In the genomic region with DNA sequence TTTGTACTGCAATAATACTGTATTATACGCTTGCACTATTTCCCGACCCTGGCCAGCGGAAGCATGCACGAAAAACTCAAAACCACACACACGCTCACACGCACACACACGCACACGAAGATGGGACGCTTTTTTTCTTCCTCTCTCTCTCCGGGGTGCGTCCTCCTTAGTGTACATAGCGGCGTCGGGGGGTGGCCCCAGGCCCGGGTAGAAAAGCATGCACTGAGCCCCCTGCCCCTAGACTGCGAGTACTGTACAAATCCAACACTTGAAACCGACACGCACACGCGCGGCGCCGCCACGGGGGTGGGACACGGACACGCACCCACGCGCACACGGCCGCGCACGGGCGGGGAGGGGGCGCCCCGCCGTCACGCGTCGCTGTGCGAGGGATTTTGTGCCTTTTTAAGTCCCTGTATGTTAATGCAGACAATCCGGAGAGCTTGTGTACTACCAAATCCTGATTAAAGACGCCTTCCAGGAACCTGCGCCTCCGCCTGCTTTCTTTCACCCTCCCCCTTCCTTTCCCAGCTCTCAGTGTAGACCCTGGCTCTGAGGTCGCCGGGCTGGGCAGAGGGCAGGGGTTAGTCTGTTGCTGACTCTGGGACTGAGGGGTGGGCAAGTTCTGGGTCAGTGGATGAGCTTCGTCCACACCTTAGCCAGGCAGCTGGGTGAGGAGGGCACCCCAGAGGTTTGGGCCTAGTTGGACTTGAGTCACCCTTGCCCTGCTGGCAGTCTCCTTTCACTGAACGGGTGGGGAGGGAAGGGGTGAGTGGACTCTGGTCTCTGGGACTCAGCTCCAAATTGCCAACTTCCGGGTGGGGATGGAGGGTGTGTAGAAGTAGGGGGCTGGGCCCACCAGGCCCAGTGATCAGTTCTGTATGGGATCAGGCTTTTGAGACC, we compare ENCODE assay signal across 8 cellular contexts. TPM values are rescaled to one million over a fixed set of nuclear protein-coding genes. Genes with fewer than 3 reads are reported as not detected.
DNase-seq lines count a peak whose midpoint lies in the region; ATAC-seq lines count a peak whose summit lies in the region.
"Had no signal": no experiment of that assay in that cellular context is flagged by ENCODE, and none has a peak within 500 bp of the region (broad histone marks: within the 10 kb centered on the region; RNA-seq: fewer than 3 reads in every experiment).

No MANE protein-coding gene starts in this region.

- peak; percentile 68 for DNase-seq in activated CD8-positive, alpha-beta T cell treated with anti-CD3 and anti-CD28 coated beads, Interleukin-2, amount 10 ng/mL, durations not matched to agents 7 days and 5 days
- peak; percentile 45 for DNase-seq in stimulated activated naive B cell treated with anti-CD40 and anti-IgM and Interleukin-4, amounts not matched to agents 10 μg/mL and 1 μg/mL and 100 μg/mL, for 72 hours
- no peak for DNase-seq in superior temporal gyrus (ENCODE audit: extremely low spot score)
- no peak for DNase-seq in NCI-H1417 (lab: John Stamatoyannopoulos, UW)

- peak overlapping the region; percentile 64 for H3K4me3 Mint-ChIP-seq in activated CD8-positive, alpha-beta T cell treated with anti-CD3 and anti-CD28 coated beads, Interleukin-2, amount 10 ng/mL, durations not matched to agents 7 days and 5 days
- H3K4me3 Mint-ChIP-seq in stimulated activated naive B cell treated with anti-CD40 and anti-IgM and Interleukin-4, amounts not matched to agents 10 μg/mL and 1 μg/mL and 100 μg/mL, for 72 hours = peak overlapping the region; percentile 80 to 84

- peaks cover 70% of the 10 kb centered on the region for H3K27me3 Mint-ChIP-seq in activated CD8-positive, alpha-beta T cell treated with anti-CD3 and anti-CD28 coated beads, Interleukin-2, amount 10 ng/mL, durations not matched to agents 7 days and 5 days (ENCODE audit: low read depth)
- peaks cover 21 to 32% of the 10 kb centered on the region in 2 donors for H3K27me3 Mint-ChIP-seq in stimulated activated naive B cell treated with anti-CD40 and anti-IgM and Interleukin-4, amounts not matched to agents 10 μg/mL and 1 μg/mL and 100 μg/mL, for 72 hours

- peaks cover 18% of the 10 kb centered on the region for H3K4me1 Mint-ChIP-seq in activated CD8-positive, alpha-beta T cell treated with anti-CD3 and anti-CD28 coated beads, Interleukin-2, amount 10 ng/mL, durations not matched to agents 7 days and 5 days (ENCODE audit: low read depth)
- peaks cover 25 to 41% of the 10 kb centered on the region in 2 donors for H3K4me1 Mint-ChIP-seq in stimulated activated naive B cell treated with anti-CD40 and anti-IgM and Interleukin-4, amounts not matched to agents 10 μg/mL and 1 μg/mL and 100 μg/mL, for 72 hours

- no peak overlapping the region for H3K9ac ChIP-seq in HUES6 (ENCODE audit: low read length)

- H3K4me3 ChIP-seq in HUES6 (ENCODE audit: low read depth, low read length) (peak overlapping the region; percentile 42), iPS-11a (ENCODE audit: low read depth, low read length) (peak overlapping the region; percentile 14)

- H3K4me1 ChIP-seq in HUES6 (ENCODE audit: control insufficient read depth, insufficient read depth, low read length) = peaks cover 38% of the 10 kb centered on the region

- peak; percentile 54 for ATAC-seq in activated CD8-positive, alpha-beta T cell treated with anti-CD3 and anti-CD28 coated beads, Interleukin-2, amount 10 ng/mL, durations not matched to agents 7 days and 5 days
- ATAC-seq in stimulated activated naive B cell treated with anti-CD40 and anti-IgM and Interleukin-4, amounts not matched to agents 10 μg/mL and 1 μg/mL and 100 μg/mL, for 72 hours (replicated peaks) = peak; percentile 64 to 71
- no peak for ATAC-seq in HG03139 (IDR thresholded peaks at IDR 0.05; ENCODE audit: unreplicated experiment)

- no peaks in the 10 kb centered on the region for H3K9me3 ChIP-seq in HUES6 (ENCODE audit: control insufficient read depth, insufficient read depth, low read depth, low read length)

- H3K36me3 Mint-ChIP-seq in activated CD8-positive, alpha-beta T cell treated with anti-CD3 and anti-CD28 coated beads, Interleukin-2, amount 10 ng/mL, durations not matched to agents 7 days and 5 days (ENCODE audit: low read depth) = no peaks in the 10 kb centered on the region
- H3K36me3 Mint-ChIP-seq in stimulated activated naive B cell treated with anti-CD40 and anti-IgM and Interleukin-4, amounts not matched to agents 10 μg/mL and 1 μg/mL and 100 μg/mL, for 72 hours = no peaks in the 10 kb centered on the region

- no peak overlapping the region for H3K27ac ChIP-seq in HUES6 (ENCODE audit: low read depth, low read length)

- no peaks in the 10 kb centered on the region for H3K9me3 Mint-ChIP-seq in activated CD8-positive, alpha-beta T cell treated with anti-CD3 and anti-CD28 coated beads, Interleukin-2, amount 10 ng/mL, durations not matched to agents 7 days and 5 days (ENCODE audit: insufficient read depth)
- no peaks in the 10 kb centered on the region for H3K9me3 Mint-ChIP-seq in stimulated activated naive B cell treated with anti-CD40 and anti-IgM and Interleukin-4, amounts not matched to agents 10 μg/mL and 1 μg/mL and 100 μg/mL, for 72 hours

- H3K27me3 ChIP-seq in HUES6 (ENCODE audit: control insufficient read depth, insufficient read depth, low read length) = peaks cover 59% of the 10 kb centered on the region

- no peaks in the 10 kb centered on the region for H3K36me3 ChIP-seq in HUES6 (ENCODE audit: control insufficient read depth, insufficient read depth, low read length)

- CTCF ChIA-PET in activated CD8-positive, alpha-beta T cell treated with anti-CD3 and anti-CD28 coated beads, Interleukin-2, amount 10 ng/mL, durations not matched to agents 7 days and 5 days (lab: Charles Lee) = interaction anchor here (0.7 kb wide), 1 partner anchor 47 kb away, joined by 4 read pairs; a partner anchor contains a TSS

- H3K27ac Mint-ChIP-seq in activated CD8-positive, alpha-beta T cell treated with anti-CD3 and anti-CD28 coated beads, Interleukin-2, amount 10 ng/mL, durations not matched to agents 7 days and 5 days = peak overlapping the region; percentile 58
- peak overlapping the region; percentile 89 for H3K27ac Mint-ChIP-seq in stimulated activated naive B cell treated with anti-CD40 and anti-IgM and Interleukin-4, amounts not matched to agents 10 μg/mL and 1 μg/mL and 100 μg/mL, for 72 hours

- POLR2A ChIA-PET in activated CD8-positive, alpha-beta T cell treated with anti-CD3 and anti-CD28 coated beads, Interleukin-2, amount 10 ng/mL, durations not matched to agents 7 days and 5 days (lab: Charles Lee) = no interaction called here

RNA-seq across cellular contexts. Expression of a gene that starts 21.6 kb away (rescaled TPM):
- not detected for total RNA-seq in activated CD8-positive, alpha-beta T cell treated with anti-CD3 and anti-CD28 coated beads, Interleukin-2, amount 10 ng/mL, durations not matched to agents 7 days and 5 days
- total RNA-seq: T-helper 2 cell treated with Interferon-gamma antibody and Interleukin-4, amounts not matched to agents 100 ng/mL and 5 ng/mL, for 36 hours had no signal

RNA-seq across cellular contexts. Expression of a gene that starts 32.2 kb away (rescaled TPM):
- not detected for total RNA-seq in activated CD8-positive, alpha-beta T cell treated with anti-CD3 and anti-CD28 coated beads, Interleukin-2, amount 10 ng/mL, durations not matched to agents 7 days and 5 days

RNA-seq across cellular contexts. Expression of a gene that starts 33.1 kb away (rescaled TPM):
- not detected for total RNA-seq in activated CD8-positive, alpha-beta T cell treated with anti-CD3 and anti-CD28 coated beads, Interleukin-2, amount 10 ng/mL, durations not matched to agents 7 days and 5 days

RNA-seq across cellular contexts. Expression of a gene that starts 47.1 kb away (rescaled TPM):
- total RNA-seq in activated CD8-positive, alpha-beta T cell treated with anti-CD3 and anti-CD28 coated beads, Interleukin-2, amount 10 ng/mL, durations not matched to agents 7 days and 5 days = 10 to 100 TPM; 42.5 to 47.2 TPM

Comparison
In these comparisons a context has a peak if more than half of its experiments do, and no peak if none do; other contexts are left out.
1. DNase-seq: peak in activated CD8-positive, alpha-beta T cell treated with anti-CD3 and anti-CD28 coated beads, Interleukin-2, amount 10 ng/mL, durations not matched to agents 7 days and 5 days (single experiment) and stimulated activated naive B cell treated with anti-CD40 and anti-IgM and Interleukin-4, amounts not matched to agents 10 μg/mL and 1 μg/mL and 100 μg/mL, for 72 hours (single experiment); none in superior temporal gyrus (single experiment) and NCI-H1417 (0 of 3).